Comparison of ENCODE assay signal across 8 cellular contexts in the genomic region with DNA sequence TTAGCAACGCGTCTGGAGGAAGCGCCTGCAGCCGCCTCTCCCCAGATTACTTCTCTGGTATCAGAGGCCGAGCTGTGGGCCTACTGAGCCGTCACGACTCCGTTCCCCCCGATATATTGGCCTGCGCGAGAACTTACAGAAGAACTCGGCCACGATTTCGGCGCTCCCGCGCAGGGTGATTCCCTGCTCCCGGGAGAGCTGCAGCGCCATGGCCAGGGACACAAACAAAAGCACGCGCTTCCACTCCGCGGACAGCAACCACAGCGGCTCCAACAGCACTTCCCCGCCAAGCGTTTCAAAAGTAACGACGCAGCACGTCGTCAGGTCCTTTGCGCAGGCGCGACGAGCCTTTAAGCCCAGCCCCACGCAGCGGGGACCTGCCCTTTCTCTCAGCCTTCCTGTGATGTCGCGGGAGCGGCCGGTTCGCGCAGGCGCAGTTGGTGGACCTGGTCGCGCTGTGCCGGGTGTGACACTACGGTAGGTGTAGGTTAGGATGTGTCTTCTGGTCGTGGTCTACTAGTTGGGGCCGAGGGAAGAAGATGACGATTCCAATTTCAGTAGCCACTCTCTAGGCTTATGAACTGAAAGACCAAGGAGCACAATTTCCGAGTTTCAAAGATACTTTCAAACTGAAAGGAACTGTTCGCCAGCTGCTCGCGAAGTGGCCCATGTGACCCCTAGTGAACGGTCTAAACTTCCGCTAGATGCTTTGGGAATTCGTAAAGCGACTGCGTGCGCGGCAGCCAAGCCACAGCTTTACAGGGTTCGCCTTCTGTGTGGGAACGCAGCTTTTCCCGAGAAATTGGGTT. TPM values are rescaled to one million over a fixed set of nuclear protein-coding genes. Genes with fewer than 3 reads are reported as not detected.
DNase-seq lines count a peak whose midpoint lies in the region; ATAC-seq and TF ChIP-seq lines count a peak whose summit lies in the region.

A gene (minus strand): TSS at position 324 of the 809 bp plus-strand sequence. CDS start 114 bp downstream, at position 210.

- peak; percentile 80 for ATAC-seq in GM19043 (IDR thresholded peaks at IDR 0.05; ENCODE audit: low read depth, unreplicated experiment)
- ATAC-seq in HG03378 (IDR thresholded peaks at IDR 0.05; ENCODE audit: unreplicated experiment), result peak; percentile 88

- peak; percentile 98 for DNase-seq in AG10803 (ENCODE audit: low read depth)
- DNase-seq in NCI-H460 (ENCODE audit: extremely low read depth, low read depth), result peak; percentile 97
- peak; percentile 98 for DNase-seq in activated CD4-positive, CD25-positive, alpha-beta regulatory T cell treated with anti-CD3 and anti-CD28 coated beads, Interleukin-2, amount 50 U/mL, for 72 hours
- peak; percentile 78 to 89 for DNase-seq in cerebellar nuclear complex (lab: John Stamatoyannopoulos, UW)
- peak; percentile 99 for DNase-seq in islet precursor cell
- DNase-seq in stimulated activated CD4-positive, alpha-beta T cell treated with anti-CD3 and anti-CD28 coated beads, Interleukin-12 subunit alpha, Interleukin-12 subunit beta, amount 100 ng/mL, for 48 hours (ENCODE audit: low read depth in 2 of 3, low spot score in 1 of 3), result peak; percentile 94 to 97 (median 97)

- TF ChIP-seq CTCF in AG10803 (conservative IDR thresholded peaks at IDR 0.05; ENCODE audit: low read length), result no peak

- H3K4me3 ChIP-seq in AG10803 (ENCODE audit: low read length), result peak within 1 kb of the TSS; percentile 77

RNA-seq across cellular contexts. Expression of the gene that starts here (rescaled TPM):
- 56.8 and 56.9 TPM in 2 replicates for total RNA-seq in NCI-H460 (2014; rRNA removed; shearing (Covaris generic))
- polyA plus RNA-seq in NCI-H460 (2014; cell fraction: nucleus; rRNA removed), result 43.9 and 77.4 TPM in 2 replicates

Comparison
In these comparisons a context has a peak if more than half of its experiments do, and no peak if none do; other contexts are left out.
1. Peak in every context shown above with its lines: DNase-seq, ATAC-seq and H3K4me3 ChIP-seq.